15 cellular contexts compared by ENCODE assay signal in the genomic region with DNA sequence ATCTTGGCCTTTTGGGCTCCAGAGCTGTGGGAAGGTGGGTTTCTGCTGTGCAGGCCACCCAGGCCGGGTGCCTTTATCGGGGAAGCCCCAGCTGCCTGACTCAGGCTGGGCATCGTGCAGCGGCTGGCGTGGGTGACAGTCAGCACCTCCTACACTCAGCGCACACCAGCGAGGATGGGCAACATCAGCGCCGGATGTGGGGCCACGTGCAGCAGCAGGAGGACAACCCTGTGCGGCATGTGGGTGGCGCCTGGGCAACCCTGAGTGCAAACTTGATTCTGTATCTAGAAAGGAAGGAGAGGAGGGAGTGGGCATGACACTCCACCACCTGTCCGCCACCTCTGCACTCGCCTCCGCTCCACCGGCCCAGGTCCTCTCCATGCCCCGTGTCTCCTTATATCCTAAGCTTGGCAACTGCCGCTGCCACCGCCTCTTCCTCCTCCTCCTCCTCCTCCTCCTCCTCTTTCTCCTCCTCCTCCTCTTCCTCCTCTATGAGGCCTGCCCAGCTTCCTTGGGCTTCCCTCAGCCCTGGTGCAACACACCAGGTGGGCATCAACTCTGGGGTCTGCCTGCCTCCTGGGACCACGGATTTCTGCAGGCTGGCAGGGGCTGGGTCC.
DNase-seq lines count a peak whose midpoint lies in the region; ATAC-seq and TF ChIP-seq lines count a peak whose summit lies in the region.
"Had no signal": no experiment of that assay in that cellular context is flagged by ENCODE, and none has a peak within 500 bp of the region (broad histone marks: within the 10 kb centered on the region; RNA-seq: fewer than 3 reads in every experiment).

No MANE protein-coding gene starts in this region.

- no peaks in the 10 kb centered on the region for H3K27me3 Mint-ChIP-seq in activated CD8-positive, alpha-beta T cell treated with anti-CD3 and anti-CD28 coated beads for 36 hours
- H3K27me3 Mint-ChIP-seq in activated CD8-positive, alpha-beta T cell treated with anti-CD3 and anti-CD28 coated beads, Interleukin-2, amount 10 ng/mL, durations not matched to agents 7 days and 5 days (ENCODE audit: low read depth), result peaks cover 10% of the 10 kb centered on the region

- TF ChIP-seq CTCF in activated CD8-positive, alpha-beta T cell treated with anti-CD3 and anti-CD28 coated beads for 36 hours (IDR thresholded peaks at IDR 0.05), result no peak

- no peak overlapping the region for H3K4me3 Mint-ChIP-seq in activated CD8-positive, alpha-beta T cell treated with anti-CD3 and anti-CD28 coated beads for 36 hours
- H3K4me3 Mint-ChIP-seq in activated CD8-positive, alpha-beta T cell treated with anti-CD3 and anti-CD28 coated beads, Interleukin-2, amount 10 ng/mL, durations not matched to agents 7 days and 5 days, result no peak overlapping the region

- peak; percentile 56 for DNase-seq in activated CD8-positive, alpha-beta T cell treated with anti-CD3 and anti-CD28 coated beads for 36 hours
- DNase-seq in activated CD8-positive, alpha-beta T cell treated with anti-CD3 and anti-CD28 coated beads, Interleukin-2, amount 10 ng/mL, durations not matched to agents 7 days and 5 days, result no peak
- DNase-seq in Daoy (ENCODE audit: low read depth) (peak; percentile 69), putamen (ENCODE audit: low spot score) (peak; percentile 34), ecto neural progenitor cell (ENCODE audit: low spot score) (no peak)
- peak; percentile 12 for DNase-seq in activated T-helper 9 cell treated with anti-CD3 and anti-CD28 coated beads, Interleukin-2, amount 50 U/mL, for 16 hours (ENCODE audit: low read depth)
- no peak for DNase-seq in NK-92 treated with Interleukin-12 subunit alpha and Interleukin-12 subunit beta, amount 100 ng/mL, for 24 hours (lab: John Stamatoyannopoulos, UW)
- DNase-seq: activated CD4-positive, alpha-beta T cell treated with anti-CD3 and anti-CD28 coated beads for 48 hours; activated naive CD4-positive, alpha-beta T cell treated with anti-CD3 and anti-CD28 coated beads, Interleukin-2, amount 50 U/mL, for 16 hours; brain microvascular endothelial cell; effector CD8-positive, alpha-beta T cell; NCI-H69; psoas muscle; trophoblast cell had no signal

- intact Hi-C loops in activated CD8-positive, alpha-beta T cell treated with anti-CD3 and anti-CD28 coated beads for 36 hours (cut with micrococcal nuclease), result no loop called here

- no peaks in the 10 kb centered on the region for H3K4me1 Mint-ChIP-seq in activated CD8-positive, alpha-beta T cell treated with anti-CD3 and anti-CD28 coated beads for 36 hours (ENCODE audit: low read depth)
- no peaks in the 10 kb centered on the region for H3K4me1 Mint-ChIP-seq in activated CD8-positive, alpha-beta T cell treated with anti-CD3 and anti-CD28 coated beads, Interleukin-2, amount 10 ng/mL, durations not matched to agents 7 days and 5 days (ENCODE audit: low read depth)

- H3K36me3 Mint-ChIP-seq in activated CD8-positive, alpha-beta T cell treated with anti-CD3 and anti-CD28 coated beads for 36 hours (ENCODE audit: low read depth), result no peaks in the 10 kb centered on the region
- no peaks in the 10 kb centered on the region for H3K36me3 Mint-ChIP-seq in activated CD8-positive, alpha-beta T cell treated with anti-CD3 and anti-CD28 coated beads, Interleukin-2, amount 10 ng/mL, durations not matched to agents 7 days and 5 days (ENCODE audit: low read depth)

- POLR2A ChIA-PET in activated CD8-positive, alpha-beta T cell treated with anti-CD3 and anti-CD28 coated beads for 36 hours (lab: Charles Lee), result no interaction called here
- POLR2A ChIA-PET in activated CD8-positive, alpha-beta T cell treated with anti-CD3 and anti-CD28 coated beads, Interleukin-2, amount 10 ng/mL, durations not matched to agents 7 days and 5 days (lab: Charles Lee), result no interaction called here

- CTCF ChIA-PET in activated CD8-positive, alpha-beta T cell treated with anti-CD3 and anti-CD28 coated beads for 36 hours (lab: Charles Lee), result no interaction called here
- CTCF ChIA-PET in activated CD8-positive, alpha-beta T cell treated with anti-CD3 and anti-CD28 coated beads, Interleukin-2, amount 10 ng/mL, durations not matched to agents 7 days and 5 days (lab: Charles Lee), result no interaction called here

- no peaks in the 10 kb centered on the region for H3K9me3 Mint-ChIP-seq in activated CD8-positive, alpha-beta T cell treated with anti-CD3 and anti-CD28 coated beads for 36 hours
- no peaks in the 10 kb centered on the region for H3K9me3 Mint-ChIP-seq in activated CD8-positive, alpha-beta T cell treated with anti-CD3 and anti-CD28 coated beads, Interleukin-2, amount 10 ng/mL, durations not matched to agents 7 days and 5 days (ENCODE audit: insufficient read depth)

- H3K27ac Mint-ChIP-seq in activated CD8-positive, alpha-beta T cell treated with anti-CD3 and anti-CD28 coated beads for 36 hours, result no peak overlapping the region
- no peak overlapping the region for H3K27ac Mint-ChIP-seq in activated CD8-positive, alpha-beta T cell treated with anti-CD3 and anti-CD28 coated beads, Interleukin-2, amount 10 ng/mL, durations not matched to agents 7 days and 5 days

- ATAC-seq in activated CD8-positive, alpha-beta T cell treated with anti-CD3 and anti-CD28 coated beads for 36 hours, result peak; percentile 84
- ATAC-seq in activated CD8-positive, alpha-beta T cell treated with anti-CD3 and anti-CD28 coated beads, Interleukin-2, amount 10 ng/mL, durations not matched to agents 7 days and 5 days, result no peak
- ATAC-seq in HG03280 (IDR thresholded peaks at IDR 0.05; ENCODE audit: unreplicated experiment), result no peak

Comparison
In these comparisons a context has a peak if more than half of its experiments do, and no peak if none do; other contexts are left out.
1. DNase-seq: peak in activated CD8-positive, alpha-beta T cell treated with anti-CD3 and anti-CD28 coated beads for 36 hours (single experiment), Daoy (single experiment), activated T-helper 9 cell treated with anti-CD3 and anti-CD28 coated beads, Interleukin-2, amount 50 U/mL, for 16 hours (single experiment) and putamen (single experiment); none in activated CD8-positive, alpha-beta T cell treated with anti-CD3 and anti-CD28 coated beads, Interleukin-2, amount 10 ng/mL, durations not matched to agents 7 days and 5 days (single experiment), ecto neural progenitor cell (single experiment) and NK-92 treated with Interleukin-12 subunit alpha and Interleukin-12 subunit beta, amount 100 ng/mL, for 24 hours (single experiment).